In the genomic region with DNA sequence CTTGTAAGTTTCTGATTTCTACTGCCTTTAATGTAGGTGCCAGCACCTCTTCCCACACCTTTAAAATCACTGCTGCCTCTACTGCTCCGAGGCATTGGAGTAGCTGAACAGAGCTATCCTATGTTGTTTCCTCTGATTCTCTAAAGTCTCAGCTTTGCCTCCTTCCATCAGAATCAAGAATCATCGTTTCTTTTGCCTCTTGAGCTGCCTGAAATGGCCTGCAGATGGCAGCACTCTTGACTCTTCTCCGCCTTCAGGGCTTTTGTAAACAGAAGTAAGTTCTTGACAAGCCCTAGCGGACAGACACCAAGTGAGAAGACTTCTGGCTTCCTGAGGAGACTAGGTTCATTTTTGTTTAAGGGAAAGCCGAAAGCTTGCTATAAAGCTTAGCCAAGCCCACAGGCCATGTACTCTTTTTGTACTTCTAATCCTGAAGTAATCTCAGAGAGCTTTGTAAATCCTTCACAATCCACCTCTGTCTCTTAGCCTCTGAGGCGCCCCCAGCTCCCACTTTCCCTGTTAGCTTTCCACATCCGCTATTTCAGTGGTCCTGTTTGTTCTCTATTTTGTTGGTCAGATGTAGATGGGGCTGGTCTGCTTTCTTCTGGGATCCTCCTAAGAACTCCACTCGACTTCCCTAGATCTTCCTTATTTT, we compare ENCODE assay signal across 7 cellular contexts. TPM values are rescaled to one million over a fixed set of nuclear protein-coding genes. Genes with fewer than 3 reads are reported as not detected.
DNase-seq lines count a peak whose midpoint lies in the region; TF ChIP-seq lines count a peak whose summit lies in the region.

No MANE protein-coding gene starts in this region.

- no peak overlapping the region for H3K27ac Mint-ChIP-seq in MCF 10A (ENCODE audit: low read depth, unreplicated experiment)

- peaks cover 11% of the 10 kb centered on the region for H3K36me3 Mint-ChIP-seq in MCF 10A (ENCODE audit: insufficient read depth, unreplicated experiment)

- H3F3A ChIP-seq in MM.1S (ENCODE audit: insufficient read depth, low read length) = no peaks in the 10 kb centered on the region

- POLR2A ChIA-PET in MCF 10A (lab: Yijun Ruan, JAX) = interaction anchor here (0.7 to 0.8 kb wide), 2 partner anchors 144 to 257 kb away, joined by 3 read pairs; no protein-coding TSS in a partner anchor

- no peaks in the 10 kb centered on the region for H3K9me2 ChIP-seq in MM.1S (replicated peaks; ENCODE audit: insufficient read depth, low read length)

- H3K4me3 Mint-ChIP-seq in MCF 10A (ENCODE audit: unreplicated experiment) = no peak overlapping the region

- in situ Hi-C loops in HAP-1 (cut with MboI; ENCODE audit: low sequenced_read_pairs) = loop anchor here (10.0 kb wide), 1 partner anchor 616 kb away; no protein-coding TSS in a partner anchor

- no peaks in the 10 kb centered on the region; the same call in 1 of the 2 replicates for H3K4me1 ChIP-seq in HAP-1
- H3K4me1 ChIP-seq in MM.1S (ENCODE audit: low read length) = peaks cover 14% of the 10 kb centered on the region

- BruUV-seq in MCF 10A (replicated peaks; lab: Mats Ljungman, UMichigan) = no TSS peak

- no peak overlapping the region for H3K27ac ChIP-seq in MM.1S (ENCODE audit: low read length)

- H3K9me3 ChIP-seq in HAP-1 = no peaks in the 10 kb centered on the region
- H3K9me3 ChIP-seq in MM.1S (replicated peaks; ENCODE audit: insufficient read depth, low read length) = no peaks in the 10 kb centered on the region

- CTCF ChIA-PET in MCF 10A (lab: Yijun Ruan, JAX) = interaction anchor here (0.6 to 1.7 kb wide), 36 partner anchors 8 to 672 kb away, joined by 3 to 12 read pairs (median 3); a partner anchor contains a TSS

- no peaks in the 10 kb centered on the region for H3K4me1 Mint-ChIP-seq in MCF 10A (ENCODE audit: insufficient read depth, unreplicated experiment)

- H3K36me3 ChIP-seq in HAP-1 (replicated peaks) (no peaks in the 10 kb centered on the region), MM.1S (replicated peaks; ENCODE audit: insufficient read depth, low read length) (no peaks in the 10 kb centered on the region)

- H3K9ac ChIP-seq in MM.1S (ENCODE audit: low read length) = no peak overlapping the region

- H4K20me1 ChIP-seq in MM.1S (ENCODE audit: insufficient read depth, low read length) = no peaks in the 10 kb centered on the region

- H3K27me3 ChIP-seq in HAP-1 (ENCODE audit: low read depth) (no peaks in the 10 kb centered on the region), MM.1S (replicated peaks; ENCODE audit: insufficient read depth, low read length) (no peaks in the 10 kb centered on the region)

- intact Hi-C loops in MCF 10A (cut with micrococcal nuclease) = loop anchor here (10.0 kb wide), 1 partner anchor 676 kb away; no protein-coding TSS in a partner anchor

- H3K9me3 Mint-ChIP-seq in MCF 10A (ENCODE audit: unreplicated experiment) = peaks cover 21% of the 10 kb centered on the region

- H3K27me3 Mint-ChIP-seq in MCF 10A (ENCODE audit: insufficient read depth, unreplicated experiment) = no peaks in the 10 kb centered on the region

- H2AFZ ChIP-seq in MM.1S (ENCODE audit: low read length) = no peak overlapping the region

- no peak overlapping the region for H3K4me2 ChIP-seq in MM.1S (ENCODE audit: low read depth, low read length)

- peak; percentile 71 to 79 for DNase-seq in HAP-1 (ENCODE audit: low spot score in 2 of 2)
- peak; percentile 63 for DNase-seq in MM.1S
- DNase-seq in UCSD-AML1 (lab: John Stamatoyannopoulos, UW; ENCODE audit: unreplicated experiment) = peak; percentile 20
- DNase-seq in MCF 10A (ENCODE audit: unreplicated experiment) = peak; percentile 65
- peak; percentile 85 for DNase-seq in iris pigment epithelial cell (ENCODE audit: low read depth)
- peak; percentile 29 for DNase-seq in stimulated activated CD4-positive, alpha-beta T cell treated with anti-CD3 and anti-CD28 coated beads, Interleukin-2, amount 100 ng/mL, for 4 hours (ENCODE audit: low read depth)

- no peaks in the 10 kb centered on the region for H3K79me2 ChIP-seq in MM.1S (ENCODE audit: low read length)

- peak; percentile 73 for TF ChIP-seq CTCF in GM12874 (IDR thresholded peaks at IDR 0.05; ENCODE audit: insufficient read depth, low read depth, low read length)
- peak; percentile 78 for TF ChIP-seq CTCF in MM.1S (IDR thresholded peaks at IDR 0.05; ENCODE audit: low read length)
- peak; percentile 36 for TF ChIP-seq CTCF in MCF 10A (IDR thresholded peaks at IDR 0.05; ENCODE audit: unreplicated experiment)

- H3K4me3 ChIP-seq in HAP-1 (no peak overlapping the region), MM.1S (ENCODE audit: low read length) (no peak overlapping the region)

RNA-seq across cellular contexts. Expression of a gene that starts 48.4 kb away (rescaled TPM):
- 37.2 and 59.3 TPM in 2 replicates for total RNA-seq in MCF 10A (2022)

RNA-seq across cellular contexts. Expression of a gene that starts 58.1 kb away (rescaled TPM):
- 0.61 and 0.98 TPM in 2 replicates for total RNA-seq in MCF 10A (2022)

Comparison
In these comparisons a context has a peak if more than half of its experiments do, and no peak if none do; other contexts are left out.
1. DNase-seq: peak in every context shown above with its lines; median percentile 85 in iris pigment epithelial cell; 75 in HAP-1; 65 in MCF 10A; 63 in MM.1S; 29 in stimulated activated CD4-positive, alpha-beta T cell treated with anti-CD3 and anti-CD28 coated beads, Interleukin-2, amount 100 ng/mL, for 4 hours; 20 in UCSD-AML1.